In genomic region chr3:113746955-113747718, GRCh38 we compare ENCODE assay signal across 8 cellular contexts. TPM values are rescaled to one million over a fixed set of nuclear protein-coding genes. Genes with fewer than 3 reads are reported as not detected.
DNase-seq lines count a peak whose midpoint lies in the region; ATAC-seq and TF ChIP-seq lines count a peak whose summit lies in the region.

ATP6V1A (plus strand) TSS chr3:113747035; CDS start chr3:113778754, 31,719 bp downstream.

- H3K27me3 ChIP-seq in parathyroid adenoma (ENCODE audit: control insufficient read depth, insufficient read depth, low read length), result no peaks in the 10 kb centered on the region

- H3K9ac ChIP-seq in parathyroid adenoma, result peak within 1 kb of the TSS; percentile 87

- peak within 1 kb of the TSS; percentile 86 for H3K4me3 ChIP-seq in parathyroid adenoma (ENCODE audit: low read depth, low read length)

- peaks cover 39% of the 10 kb centered on the region for H3K4me1 Mint-ChIP-seq in type B pancreatic cell (ENCODE audit: unreplicated experiment)

- H3K4me3 Mint-ChIP-seq in type B pancreatic cell, result peak within 1 kb of the TSS; percentile 98

- H3K79me2 ChIP-seq in parathyroid adenoma, result peaks cover 41% of the 10 kb centered on the region

- TF ChIP-seq CTCF in RWPE1 (conservative IDR thresholded peaks at IDR 0.05; ENCODE audit: low read depth), result no peak
- no peak for TF ChIP-seq CTCF in parathyroid adenoma (IDR thresholded peaks at IDR 0.05)
- TF ChIP-seq CTCF in type B pancreatic cell (conservative IDR thresholded peaks at IDR 0.05), result no peak

- peak within 1 kb of the TSS; percentile 94 for H2AFZ ChIP-seq in parathyroid adenoma

- peak within 1 kb of the TSS; percentile 90 for H3K4me2 ChIP-seq in parathyroid adenoma (ENCODE audit: low read length)

- peak within 1 kb of the TSS; percentile 96 for H3K27ac ChIP-seq in RWPE1
- peak within 1 kb of the TSS; percentile 100 for H3K27ac ChIP-seq in parathyroid adenoma

- H3K36me3 ChIP-seq in parathyroid adenoma (ENCODE audit: control insufficient read depth, insufficient read depth, low read length), result no peaks in the 10 kb centered on the region

- peak; percentile 90 for DNase-seq in AG20443 (ENCODE audit: low spot score)
- DNase-seq in RWPE1 (ENCODE audit: low spot score), result peak; percentile 87
- peak; percentile 61 for DNase-seq in activated gamma-delta T cell treated with anti-CD3 and anti-CD28 coated beads, Interleukin-2, amount 50 U/mL, for 16 hours (ENCODE audit: low read depth)
- DNase-seq in glomerular endothelial cell (ENCODE audit: extremely low read depth, low read depth, low spot score), result no peak
- DNase-seq in type B pancreatic cell (ENCODE audit: extremely low spot score, unreplicated experiment), result no peak

- CTCF ChIA-PET in RWPE1 (lab: Yijun Ruan, JAX), result interaction anchor here (0.6 to 3.2 kb wide), 5 partner anchors 10 to 969 kb away, joined by 3 to 20 read pairs (median 4); no protein-coding TSS in a partner anchor

- H3K9me3 Mint-ChIP-seq in type B pancreatic cell, result no peaks in the 10 kb centered on the region

- no peaks in the 10 kb centered on the region for H3K27me3 Mint-ChIP-seq in type B pancreatic cell

- POLR2A ChIA-PET in RWPE1 (lab: Yijun Ruan, JAX; ENCODE audit: low non-redundant PET), result no interaction called here

- peaks cover 4% of the 10 kb centered on the region for H3K36me3 Mint-ChIP-seq in type B pancreatic cell

- peak within 1 kb of the TSS; percentile 100 for H3K27ac Mint-ChIP-seq in type B pancreatic cell

- H3K4me1 ChIP-seq in parathyroid adenoma, result peaks cover 25% of the 10 kb centered on the region

- no peaks in the 10 kb centered on the region for H3K9me3 ChIP-seq in parathyroid adenoma (ENCODE audit: control insufficient read depth, low read length)

- ATAC-seq in GM18868 (IDR thresholded peaks at IDR 0.05; ENCODE audit: unreplicated experiment) (peak; percentile 42), HG03108 (IDR thresholded peaks at IDR 0.05; ENCODE audit: unreplicated experiment) (peak; percentile 33)

RNA-seq across cellular contexts. Expression of gene ATP6V1A, which starts in this region (rescaled TPM):
- total RNA-seq in glomerular endothelial cell, result 59.2 and 67.3 TPM in 2 replicates
- total RNA-seq in type B pancreatic cell (ENCODE audit: low replicate concordance), result 71.5 and 91.0 TPM in 2 replicates

Comparison
In these comparisons a context has a peak if more than half of its experiments do, and no peak if none do; other contexts are left out.
1. DNase-seq: peak in AG20443 (single experiment), RWPE1 (single experiment) and activated gamma-delta T cell treated with anti-CD3 and anti-CD28 coated beads, Interleukin-2, amount 50 U/mL, for 16 hours (single experiment); none in glomerular endothelial cell (single experiment) and type B pancreatic cell (single experiment).